In genomic region chr7:80133361-80134104, GRCh38 we compare ENCODE assay signal across 8 cellular contexts. TPM values are rescaled to one million over a fixed set of nuclear protein-coding genes. Genes with fewer than 3 reads are reported as not detected.
DNase-seq lines count a peak whose midpoint lies in the region; ATAC-seq and TF ChIP-seq lines count a peak whose summit lies in the region.

No MANE protein-coding gene starts in this region.

- TF ChIP-seq CTCF in right atrium auricular region (IDR thresholded peaks at IDR 0.05) (peak in 1 of 2 donors; percentile 26), mesothelial cell of epicardium (IDR thresholded peaks at IDR 0.05; ENCODE audit: unreplicated experiment) (no peak)

- no peak overlapping the region for H3K4me3 ChIP-seq in right atrium auricular region

- peak overlapping the region; percentile 79 for H3K4me3 Mint-ChIP-seq in mesothelial cell of epicardium

- peaks cover 28% of the 10 kb centered on the region for H3K4me1 Mint-ChIP-seq in mesothelial cell of epicardium

- intact Hi-C loops in Right ventricle myocardium inferior (cut with DNase I), result loop anchor here (5.0 kb wide), 2 partner anchors 154 to 259 kb away; no protein-coding TSS in a partner anchor

- H3K9me3 Mint-ChIP-seq in mesothelial cell of epicardium, result no peaks in the 10 kb centered on the region

- H3K36me3 ChIP-seq in right atrium auricular region, result no peaks in the 10 kb centered on the region

- H3K36me3 Mint-ChIP-seq in mesothelial cell of epicardium, result no peaks in the 10 kb centered on the region

- H3K27me3 Mint-ChIP-seq in mesothelial cell of epicardium (ENCODE audit: low read depth), result no peaks in the 10 kb centered on the region

- peak overlapping the region; percentile 60 to 92 for H3K27ac ChIP-seq in right atrium auricular region

- ATAC-seq in Right ventricle myocardium inferior (no peak), HG03135 (IDR thresholded peaks at IDR 0.05; ENCODE audit: unreplicated experiment) (no peak), GM18861 (IDR thresholded peaks at IDR 0.05; ENCODE audit: unreplicated experiment) (no peak)

- peak overlapping the region; percentile 82 for H3K27ac Mint-ChIP-seq in mesothelial cell of epicardium

- H3K4me1 ChIP-seq in right atrium auricular region, result peaks cover 0 to 16% of the 10 kb centered on the region in 2 donors

- DNase-seq in right atrium auricular region (ENCODE audit: low spot score), result no peak
- DNase-seq in Right ventricle myocardium inferior (ENCODE audit: missing footprints), result no peak
- DNase-seq in cerebellar cortex (ENCODE audit: low spot score), result peak; percentile 46
- DNase-seq in mesothelial cell of epicardium (ENCODE audit: low spot score in 2 of 2, unreplicated experiment in 2 of 2), result no peak
- DNase-seq in HUDEP-2 (lab: John Stamatoyannopoulos, UW; ENCODE audit: unreplicated experiment in 76 of 76), result no peak
- DNase-seq in NOMO-1 (lab: John Stamatoyannopoulos, UW; ENCODE audit: unreplicated experiment in 2 of 2), result no peak

- no peaks in the 10 kb centered on the region for H3K27me3 ChIP-seq in right atrium auricular region

- no peaks in the 10 kb centered on the region for H3K9me3 ChIP-seq in right atrium auricular region

RNA-seq across cellular contexts. Expression of gene GNAI1, which starts 1.1 kb away (rescaled TPM):
- 10 to 100 TPM in 1 of 2 donors, 1 to 10 TPM in 1; 9.2 to 11.5 TPM for total RNA-seq in right atrium auricular region
- total RNA-seq in Right ventricle myocardium inferior, result 12.4 TPM
- total RNA-seq in mesothelial cell of epicardium, result 50.0 to 61.1 TPM (median 54.4 TPM) in 3 replicates
